Comparison of ENCODE assay signal across 8 cellular contexts in the genomic region with DNA sequence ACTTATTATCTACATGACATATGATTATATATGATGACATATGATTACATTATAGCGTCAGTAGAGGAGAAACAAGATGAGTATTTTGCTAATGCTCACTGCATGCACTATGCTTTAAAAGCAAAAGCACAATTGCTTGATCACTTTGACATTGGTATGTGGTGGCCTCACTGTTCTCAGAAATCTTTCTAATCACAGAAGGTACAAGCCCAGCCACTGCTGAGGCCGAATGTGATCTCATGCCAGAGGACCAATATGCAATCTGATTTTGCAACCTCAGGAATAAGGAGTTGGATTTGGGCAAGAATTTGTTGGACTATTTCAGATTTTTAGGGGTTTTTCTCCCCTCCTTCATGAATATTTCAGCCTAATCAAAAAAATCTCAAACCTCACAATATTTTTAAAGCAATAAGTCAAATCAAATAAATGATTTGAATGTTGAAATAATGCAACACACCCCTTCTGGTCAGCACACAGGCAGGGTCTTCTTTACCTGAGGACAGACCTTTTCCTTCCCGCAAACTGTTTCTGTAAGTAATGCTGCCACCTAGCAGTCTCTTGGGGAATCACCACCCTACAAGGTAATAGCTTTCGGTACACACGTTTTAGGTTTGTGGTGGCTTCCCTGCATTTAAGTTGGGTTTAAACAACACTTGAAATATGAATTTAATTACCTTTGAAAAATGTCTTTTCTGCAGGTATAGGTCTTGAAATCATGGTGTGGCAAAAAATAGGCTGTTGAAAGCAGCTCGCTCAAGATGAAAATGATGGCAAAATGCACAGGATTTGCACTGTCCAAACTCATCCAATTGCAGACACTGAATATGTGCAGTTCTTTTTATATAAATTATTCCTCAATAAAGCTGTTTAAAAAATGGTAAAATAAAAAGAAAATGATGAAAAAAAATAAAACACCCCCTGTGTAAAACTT. TPM values are rescaled to one million over a fixed set of nuclear protein-coding genes. Genes with fewer than 3 reads are reported as not detected.
DNase-seq lines count a peak whose midpoint lies in the region; ATAC-seq and TF ChIP-seq lines count a peak whose summit lies in the region.

No MANE protein-coding gene starts in this region.

- intact Hi-C loops in Right ventricle myocardium superior (cut with DNase I): loop anchor here (5.0 to 10.0 kb wide), 2 partner anchors 136 to 213 kb away; no protein-coding TSS in a partner anchor
- intact Hi-C loops in right cardiac atrium (cut with DNase I): loop anchor here in 2 of 4 donors (5.0 to 10.0 kb wide), 2 partner anchors 136 to 213 kb away; no protein-coding TSS in a partner anchor

- H4K8ac ChIP-seq in mesenchymal stem cell (ENCODE audit: low read length): no peak overlapping the region

- 32% methylated on average over 6 of the region's 6 CpGs for WGBS in right cardiac atrium
- 40% methylated on average over 4 of the region's 6 CpGs for WGBS in mesenchymal stem cell

- no peak overlapping the region for H3K18ac ChIP-seq in mesenchymal stem cell (ENCODE audit: low read depth in 1 of 2, low read length in 2 of 2)

- peak; percentile 67 for ATAC-seq in Right ventricle myocardium superior (ENCODE audit: poor library complexity)
- ATAC-seq in right cardiac atrium: no peak
- ATAC-seq in HG02642 (IDR thresholded peaks at IDR 0.05; ENCODE audit: poor library complexity, unreplicated experiment): peak; percentile 61

- H3K79me1 ChIP-seq in mesenchymal stem cell (replicated peaks; ENCODE audit: low read length, poor library complexity, severe bottlenecking): no peaks in the 10 kb centered on the region

- H3K79me2 ChIP-seq in OCI-LY1 (ENCODE audit: insufficient read depth, low read length): no peaks in the 10 kb centered on the region

- H3K9me3 ChIP-seq in right cardiac atrium (ENCODE audit: control insufficient read depth, low read length) (no peaks in the 10 kb centered on the region), OCI-LY1 (ENCODE audit: low read length) (no peaks in the 10 kb centered on the region), mesenchymal stem cell (ENCODE audit: control insufficient read depth, low read length) (no peaks in the 10 kb centered on the region)

- H3K36me3 ChIP-seq in OCI-LY1 (ENCODE audit: insufficient read depth, low read length): no peaks in the 10 kb centered on the region
- no peaks in the 10 kb centered on the region for H3K36me3 ChIP-seq in mesenchymal stem cell (ENCODE audit: control insufficient read depth in 1 of 2, insufficient read depth in 2 of 2, low read depth in 1 of 2, low read length in 2 of 2)

- H3K9me2 ChIP-seq in OCI-LY1 (ENCODE audit: low read depth, low read length): no peaks in the 10 kb centered on the region

- no peak overlapping the region for H3K4ac ChIP-seq in mesenchymal stem cell (ENCODE audit: low read depth in 1 of 2, low read length in 2 of 2)

- no peaks in the 10 kb centered on the region for H3F3A ChIP-seq in OCI-LY1 (ENCODE audit: insufficient read depth, low read length)

- H3K4me3 ChIP-seq in right cardiac atrium (ENCODE audit: low read length): no peak overlapping the region
- no peak overlapping the region for H3K4me3 ChIP-seq in OCI-LY1 (ENCODE audit: low read depth, low read length, poor library complexity, severe bottlenecking)
- no peak overlapping the region for H3K4me3 ChIP-seq in cardiac fibroblast (replicated peaks in 1 of 2; ENCODE audit: low read depth in 2 of 2, low read length in 2 of 2)
- H3K4me3 ChIP-seq in mesenchymal stem cell (ENCODE audit: insufficient read depth in 1 of 2, low read depth in 1 of 2, low read length in 2 of 2): no peak overlapping the region

- H3K27ac ChIP-seq in right cardiac atrium (ENCODE audit: low read length): no peak overlapping the region
- no peak overlapping the region for H3K27ac ChIP-seq in OCI-LY1 (ENCODE audit: low read depth, low read length, poor library complexity, severe bottlenecking)
- no peak overlapping the region for H3K27ac ChIP-seq in mesenchymal stem cell (ENCODE audit: low read length, poor library complexity, severe bottlenecking)

- no peak overlapping the region for H2BK12ac ChIP-seq in mesenchymal stem cell (ENCODE audit: low read length in 2 of 2)

- H3K4me1 ChIP-seq in right cardiac atrium (ENCODE audit: control insufficient read depth, insufficient read depth, low read length) (no peaks in the 10 kb centered on the region), OCI-LY1 (ENCODE audit: insufficient read depth, low read length, severe bottlenecking) (no peaks in the 10 kb centered on the region), mesenchymal stem cell (ENCODE audit: control insufficient read depth, insufficient read depth, low read depth, low read length) (peaks cover 1% of the 10 kb centered on the region)

- H2BK120ac ChIP-seq in mesenchymal stem cell (ENCODE audit: low read depth, low read length): no peak overlapping the region

- no peak overlapping the region for H2BK15ac ChIP-seq in mesenchymal stem cell (ENCODE audit: low read depth, poor library complexity, severe bottlenecking)

- TF ChIP-seq CTCF in OCI-LY1 (IDR thresholded peaks at IDR 0.05; ENCODE audit: low read length): peak; percentile 77
- TF ChIP-seq CTCF in cardiac fibroblast (IDR thresholded peaks at IDR 0.05; ENCODE audit: low read depth, low read length): peak; percentile 80

- H2BK5ac ChIP-seq in mesenchymal stem cell (ENCODE audit: low read depth, low read length, poor library complexity, severe bottlenecking): no peak overlapping the region

- H3K27me3 ChIP-seq in right cardiac atrium (ENCODE audit: control insufficient read depth, insufficient read depth): no peaks in the 10 kb centered on the region
- H3K27me3 ChIP-seq in OCI-LY1 (ENCODE audit: insufficient read depth, low read length): 0 out of 2 replicates have a peak, but pooled peaks cover 4% of the 10 kb centered on the region
- peaks cover 35 to 40% of the 10 kb centered on the region in 2 experiments for H3K27me3 ChIP-seq in mesenchymal stem cell (ENCODE audit: control insufficient read depth in 1 of 2, insufficient read depth in 1 of 2, low read length in 2 of 2)

- H3K4me2 ChIP-seq in OCI-LY1 (ENCODE audit: low read length): no peak overlapping the region
- no peak overlapping the region for H3K4me2 ChIP-seq in mesenchymal stem cell (ENCODE audit: low read length, poor library complexity, severe bottlenecking)

- DNase-seq in Right ventricle myocardium superior: no peak
- no peak for DNase-seq in right cardiac atrium
- DNase-seq in cardiac fibroblast (ENCODE audit: low read depth in 2 of 2): peak; percentile 56 to 57
- peak; percentile 32 for DNase-seq in mesenchymal stem cell
- no peak for DNase-seq in T-helper 9 cell
- no peak for DNase-seq in activated effector memory CD4-positive, alpha-beta T cell treated with Interleukin-2 at 50 U/mL for 16 hours

- no peak overlapping the region for H2AK5ac ChIP-seq in mesenchymal stem cell (ENCODE audit: low read length, severe bottlenecking)

- H4K20me1 ChIP-seq in OCI-LY1 (ENCODE audit: insufficient read depth, low read length): no peaks in the 10 kb centered on the region

- H3K14ac ChIP-seq in mesenchymal stem cell (ENCODE audit: low read length in 2 of 2): no peak overlapping the region

- no peak overlapping the region for H4K91ac ChIP-seq in mesenchymal stem cell (ENCODE audit: low read length)

- H3K9ac ChIP-seq in OCI-LY1 (ENCODE audit: low read length): no peak overlapping the region
- no peak overlapping the region for H3K9ac ChIP-seq in mesenchymal stem cell (ENCODE audit: low read length)

- H3K23ac ChIP-seq in mesenchymal stem cell (ENCODE audit: low read length in 2 of 2): no peak overlapping the region

- H2AFZ ChIP-seq in OCI-LY1 (ENCODE audit: low read length) (no peak overlapping the region), mesenchymal stem cell (ENCODE audit: low read depth, low read length) (no peak overlapping the region)

RNA-seq across cellular contexts. Expression of a gene that starts 4.8 kb away (rescaled TPM):
- total RNA-seq in Right ventricle myocardium superior (not detected), right cardiac atrium (not detected)
- polyA plus RNA-seq in right cardiac atrium: not detected
- not detected for polyA plus RNA-seq in mesenchymal stem cell (2013, experiment 1 of 2)
- not detected for polyA plus RNA-seq in mesenchymal stem cell (2013, experiment 2 of 2)

Comparison
In these comparisons a context has a peak if more than half of its experiments do, and no peak if none do; other contexts are left out.
1. ATAC-seq: peak in Right ventricle myocardium superior (single experiment) and HG02642 (single experiment); none in right cardiac atrium (0 of 2).
2. DNase-seq: peak in cardiac fibroblast (2 of 2) and mesenchymal stem cell (single experiment); none in Right ventricle myocardium superior (single experiment), right cardiac atrium (0 of 3), T-helper 9 cell (single experiment) and activated effector memory CD4-positive, alpha-beta T cell treated with Interleukin-2 at 50 U/mL for 16 hours (single experiment).